ENCODE assay signal across 14 cellular contexts in the genomic region with DNA sequence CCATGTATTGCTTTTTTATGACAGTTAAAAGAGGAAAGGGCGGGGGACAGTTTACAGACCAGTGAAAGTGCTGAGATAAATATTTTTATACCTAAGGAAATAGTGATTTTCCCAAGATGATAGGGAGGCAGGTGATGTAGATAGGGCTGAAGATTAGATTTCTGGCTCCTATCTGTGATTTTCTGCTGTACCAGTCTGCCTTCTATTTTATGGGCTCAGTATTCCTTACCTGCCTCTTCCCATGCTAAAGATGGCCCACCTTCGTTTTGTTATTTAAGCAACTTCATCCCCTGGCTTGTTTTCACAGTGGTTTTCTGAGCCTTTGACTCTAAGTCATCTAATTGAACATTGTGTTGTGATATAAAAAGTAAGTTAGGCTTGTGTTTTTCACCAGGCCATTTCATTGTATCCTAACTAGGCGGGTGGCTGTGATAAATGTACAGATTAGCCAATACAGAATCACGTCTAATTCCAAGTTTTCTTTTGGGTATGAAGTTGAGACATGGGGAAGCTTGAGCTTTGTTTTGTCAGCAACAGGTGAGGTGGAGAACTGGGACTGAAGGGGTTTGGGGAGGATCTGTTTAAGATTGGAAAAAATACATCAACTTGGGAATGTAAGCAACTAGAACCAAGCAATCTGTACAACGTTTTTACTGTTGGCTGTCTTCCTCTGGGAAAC. TPM values are rescaled to one million over a fixed set of nuclear protein-coding genes. Genes with fewer than 3 reads are reported as not detected.
DNase-seq lines count a peak whose midpoint lies in the region; ATAC-seq, FAIRE-seq and TF ChIP-seq lines count a peak whose summit lies in the region.
"Had no signal": no experiment of that assay in that cellular context is flagged by ENCODE, and none has a peak within 500 bp of the region (broad histone marks: within the 10 kb centered on the region; RNA-seq: fewer than 3 reads in every experiment).

No MANE protein-coding gene starts in this region.

- no peak overlapping the region for H2BK12ac ChIP-seq in H1 (ENCODE audit: low read depth, low read length)

- H3K9me3 Mint-ChIP-seq in natural killer cell = no peaks in the 10 kb centered on the region
- H3K9me3 Mint-ChIP-seq in natural killer cell treated with Interleukin-12 subunit alpha and Interleukin-12 subunit beta and Interleukin-15 and Interleukin-18, amount 100 ng/mL, for 72 hours = no peaks in the 10 kb centered on the region
- H3K9me3 Mint-ChIP-seq: T-helper 2 cell treated with Interferon-gamma antibody and Interleukin-4, amounts not matched to agents 5 μg/mL and 100 μg/mL, for 36 hours had no signal

- POLR2A ChIA-PET in H1 (lab: Charles Lee; ENCODE audit: partially characterized antibody) = interaction anchor here (0.6 to 5.4 kb wide), 22 partner anchors 9 to 478 kb away, joined by 3 to 27 read pairs (median 3); a partner anchor contains a TSS

- 0 out of 2 replicates have a peak, but pooled peaks cover 5% of the 10 kb centered on the region for H3K79me1 ChIP-seq in H1 (ENCODE audit: low read depth, low read length)

- no peaks in the 10 kb centered on the region for H3K27me3 ChIP-seq in H1 (replicated peaks in 1 of 4; ENCODE audit: control insufficient read depth in 3 of 4, extremely low read depth in 1 of 4, insufficient read depth in 3 of 4, low read length in 3 of 4)
- H3K27me3 ChIP-seq: BLaER1 treated with 17β-estradiol and CSF1 and Interleukin-3, amounts not matched to agents 10 nM and 100 nM; heart left ventricle had no signal

- H3K79me2 ChIP-seq in H1 (ENCODE audit: control insufficient read depth in 1 of 2, insufficient read depth in 2 of 2, low read length in 2 of 2) = peaks cover 15 to 43% of the 10 kb centered on the region in 2 experiments

- no peak overlapping the region for H3K4me3 ChIP-seq in H1 (ENCODE audit: extremely low read depth in 1 of 4, insufficient read depth in 2 of 4, low read depth in 3 of 4, low read length in 4 of 4)
- H3K4me3 ChIP-seq: BLaER1 treated with 17β-estradiol and CSF1 and Interleukin-3, amounts not matched to agents 10 nM and 100 nM; heart left ventricle had no signal

- intact Hi-C loops in natural killer cell (cut with micrococcal nuclease) = no loop called here

- H3K4me3 Mint-ChIP-seq in natural killer cell = no peak overlapping the region
- H3K4me3 Mint-ChIP-seq in natural killer cell treated with Interleukin-12 subunit alpha and Interleukin-12 subunit beta and Interleukin-15 and Interleukin-18, amount 100 ng/mL, for 72 hours = no peak overlapping the region
- H3K4me3 Mint-ChIP-seq: T-helper 2 cell treated with Interferon-gamma antibody and Interleukin-4, amounts not matched to agents 5 μg/mL and 100 μg/mL, for 36 hours had no signal

- no peak for TF ChIP-seq EP300 in H1 (IDR thresholded peaks at IDR 0.05; ENCODE audit: borderline replicate concordance in 1 of 2, low read depth in 2 of 2, low read length in 2 of 2)

- no peak for TF ChIP-seq RAD21 in H1 (IDR thresholded peaks at IDR 0.05 in 1 of 2, conservative IDR thresholded peaks at IDR 0.05 in 1 of 2; ENCODE audit: low read depth in 2 of 2, low read length in 2 of 2)

- WGBS in H1 (ENCODE audit: extremely low coverage in 1 of 2, insufficient coverage in 1 of 2, insufficient read length in 1 of 2, insufficient replicate concordance in 2 of 2, low coverage in 1 of 2, low lambda C conversion rate in 2 of 2, missing lambda C conversion rate in 1 of 2), 2 experiments = 69% methylated on average over 5 of the region's 5 CpGs; no CpG with 5 or more reads in 1 of the 2 experiments

- ATAC-seq in natural killer cell (no peak), HG03565 (IDR thresholded peaks at IDR 0.05; ENCODE audit: unreplicated experiment) (no peak)
- ATAC-seq in natural killer cell treated with Interleukin-12 subunit alpha and Interleukin-12 subunit beta and Interleukin-15 and Interleukin-18, amount 100 ng/mL, for 72 hours = no peak
- ATAC-seq: heart left ventricle had no signal

- CTCF ChIA-PET in H1 (lab: Charles Lee; ENCODE audit: partially characterized antibody) = interaction anchor here (1.1 to 1.2 kb wide), 2 partner anchors 15 to 16 kb away, joined by 3 read pairs; no protein-coding TSS in a partner anchor

- H3K18ac ChIP-seq in H1 (ENCODE audit: extremely low read depth, low read length) = no peak overlapping the region

- H3K56ac ChIP-seq in H1 (replicated peaks; ENCODE audit: insufficient read length, low read depth, low read length) = no peak overlapping the region

- H3K9me3 ChIP-seq in H1 (ENCODE audit: insufficient read depth in 2 of 2, low read depth in 1 of 2, low read length in 1 of 2) = no peaks in the 10 kb centered on the region
- H3K9me3 ChIP-seq: BLaER1 treated with 17β-estradiol and CSF1 and Interleukin-3, amounts not matched to agents 10 nM and 100 nM; heart left ventricle had no signal

- no peak for DNase-seq in natural killer cell
- no peak for DNase-seq in natural killer cell treated with Interleukin-12 subunit alpha and Interleukin-12 subunit beta and Interleukin-15 and Interleukin-18, amount 100 ng/mL, for 72 hours (ENCODE audit: low spot score)
- DNase-seq in H1 (ENCODE audit: low read depth in 1 of 2, low spot score in 2 of 2) = no peak
- no peak for DNase-seq in NCI-H524 treated with DMSO at 0.1 percent for 48 hours (lab: John Stamatoyannopoulos, UW)
- no peak for DNase-seq in OCI-M1 (lab: John Stamatoyannopoulos, UW)
- DNase-seq in NOMO-1 treated with DMSO at 0.1 percent for 48 hours (lab: John Stamatoyannopoulos, UW; ENCODE audit: unreplicated experiment) = no peak
- DNase-seq: heart left ventricle, NCI-H187 treated with DMSO at 0.1 percent for 48 hours, NCI-H524 had no signal

- H2BK20ac ChIP-seq in H1 (ENCODE audit: low read length) = no peak overlapping the region

- no peak overlapping the region for H4K91ac ChIP-seq in H1 (replicated peaks; ENCODE audit: insufficient read length, low read length)

- no peak overlapping the region for H3K27ac ChIP-seq in H1 (ENCODE audit: low read depth, low read length)
- H3K27ac ChIP-seq: BLaER1 treated with 17β-estradiol and CSF1 and Interleukin-3, amounts not matched to agents 10 nM and 100 nM had no signal

- H3K9ac ChIP-seq in H1 (replicated peaks in 1 of 4; ENCODE audit: extremely low read depth in 1 of 4, low read depth in 3 of 4, low read length in 3 of 4) = peak overlapping the region in 1 of 4 experiments; percentile 21; a peak in 1 of 7 replicates

- H3K27me3 Mint-ChIP-seq in natural killer cell (ENCODE audit: low read depth in 2 of 2) = no peaks in the 10 kb centered on the region
- H3K27me3 Mint-ChIP-seq in natural killer cell treated with Interleukin-12 subunit alpha and Interleukin-12 subunit beta and Interleukin-15 and Interleukin-18, amount 100 ng/mL, for 72 hours = no peaks in the 10 kb centered on the region

- H3K4ac ChIP-seq in H1 (replicated peaks; ENCODE audit: insufficient read length, low read depth, low read length) = no peak overlapping the region

- peaks cover 5 to 18% of the 10 kb centered on the region in 2 experiments for H4K20me1 ChIP-seq in H1 (replicated peaks in 1 of 2; ENCODE audit: control insufficient read depth in 1 of 2, insufficient read depth in 2 of 2, low read length in 2 of 2)

- peaks cover 28% of the 10 kb centered on the region for H3K36me3 Mint-ChIP-seq in natural killer cell
- H3K36me3 Mint-ChIP-seq in natural killer cell treated with Interleukin-12 subunit alpha and Interleukin-12 subunit beta and Interleukin-15 and Interleukin-18, amount 100 ng/mL, for 72 hours = peaks cover 55% of the 10 kb centered on the region

- peaks cover 48 to 52% of the 10 kb centered on the region in 2 donors for H3K4me1 Mint-ChIP-seq in natural killer cell
- peaks cover 40 to 49% of the 10 kb centered on the region in 2 donors for H3K4me1 Mint-ChIP-seq in natural killer cell treated with Interleukin-12 subunit alpha and Interleukin-12 subunit beta and Interleukin-15 and Interleukin-18, amount 100 ng/mL, for 72 hours (ENCODE audit: low read depth in 2 of 2)

- no peak overlapping the region for H2AFZ ChIP-seq in H1 (ENCODE audit: low read length)

- no peak overlapping the region for H3K4me2 ChIP-seq in H1 (ENCODE audit: insufficient read depth in 1 of 2, low read depth in 2 of 2, low read length in 2 of 2)

- H3K4me1 ChIP-seq in H1 (replicated peaks in 1 of 4; ENCODE audit: control insufficient read depth in 3 of 4, insufficient read depth in 4 of 4, low read length in 3 of 4) = peaks cover 0 to 6% (median 3%) of the 10 kb centered on the region in 4 experiments; a peak in 4 of 7 replicates

- no peak overlapping the region for H2BK5ac ChIP-seq in H1 (ENCODE audit: low read depth, low read length)

- H3K23ac ChIP-seq in H1 (ENCODE audit: insufficient read length) = no peak overlapping the region

- H3K14ac ChIP-seq in H1 (ENCODE audit: insufficient read length) = no peak overlapping the region

- peaks cover 32 to 86% (median 57%) of the 10 kb centered on the region in 4 experiments for H3K36me3 ChIP-seq in H1 (ENCODE audit: control insufficient read depth in 2 of 4, insufficient read depth in 4 of 4, low read length in 3 of 4)

- TF ChIP-seq CTCF in natural killer cell (IDR thresholded peaks at IDR 0.05) = no peak
- TF ChIP-seq CTCF in H1 (IDR thresholded peaks at IDR 0.05; ENCODE audit: control extremely low read depth in 1 of 3, insufficient read depth in 1 of 3, low read depth in 1 of 3, low read length in 3 of 3) = no peak

- peak in 1 of 2 experiments; percentile 51; a peak in 1 of 3 replicates for TF ChIP-seq POLR2A in H1 (IDR thresholded peaks at IDR 0.05; ENCODE audit: control extremely low read depth in 1 of 2, low read depth in 2 of 2, low read length in 2 of 2)

- H2AK5ac ChIP-seq in H1 (ENCODE audit: low read depth, low read length) = no peak overlapping the region

- H2BK15ac ChIP-seq in H1 (ENCODE audit: low read length) = no peak overlapping the region

- H2BK120ac ChIP-seq in H1 (replicated peaks; ENCODE audit: low read depth, low read length) = no peak overlapping the region

- H3K23me2 ChIP-seq in H1 (ENCODE audit: low read depth, low read length) = peaks cover 6% of the 10 kb centered on the region

- no peak overlapping the region for H4K5ac ChIP-seq in H1 (ENCODE audit: insufficient read length, low read depth, low read length)

- no peak overlapping the region for H4K8ac ChIP-seq in H1 (ENCODE audit: extremely low read depth, insufficient read depth, low read length)

- no peak for FAIRE-seq in H1 (lab: Jason Lieb, UNC)
- FAIRE-seq: colon had no signal

- peak overlapping the region; percentile 24 to 71 for H3K27ac Mint-ChIP-seq in natural killer cell
- peak overlapping the region in 1 of 2 donors; percentile 29 for H3K27ac Mint-ChIP-seq in natural killer cell treated with Interleukin-12 subunit alpha and Interleukin-12 subunit beta and Interleukin-15 and Interleukin-18, amount 100 ng/mL, for 72 hours
- H3K27ac Mint-ChIP-seq: T-helper 2 cell treated with Interferon-gamma antibody and Interleukin-4, amounts not matched to agents 5 μg/mL and 100 μg/mL, for 36 hours had no signal

RNA-seq across cellular contexts. Expression of a gene that starts 5.2 kb away (rescaled TPM):
- 1,000 to 10,000 TPM; 1,429 to 1,793 (median 1,744) TPM for total RNA-seq in natural killer cell
- total RNA-seq in natural killer cell treated with Interleukin-12 subunit alpha and Interleukin-12 subunit beta and Interleukin-15 and Interleukin-18, amount 100 ng/mL, for 72 hours = 1,000 to 10,000 TPM; 1,675 to 1,724 TPM
- polyA plus RNA-seq in PFSK-1 (2012; ENCODE audit: insufficient read length, low read depth) = 3,718 TPM
- 3,180 and 3,341 TPM in 2 replicates for total RNA-seq in H1 (2021; fragmentation: NEBNext Ultra II Directional; extraction: Animal tissue kit (Norgen Biotek cat#: 25700))
- polyA plus RNA-seq in H1 (2011; rRNA removed) = 1,723 and 1,737 TPM in 2 replicates
- 2,977 TPM for polyA plus RNA-seq in H1 (2011; cell fraction: cytosol; rRNA removed)
- 4,552 TPM for polyA plus RNA-seq in H1 (2011; cell fraction: nucleus; rRNA removed)
- 3,740 to 6,593 TPM (median 5,844 TPM) in 4 replicates for polyA plus RNA-seq in H1 (2012, experiment 1 of 2)
- polyA plus RNA-seq in H1 (2012, experiment 2 of 2) = 4,216 TPM
- polyA plus RNA-seq in H1 (2013, experiment 1 of 2) = 12,293 TPM
- polyA plus RNA-seq in H1 (2013, experiment 2 of 2) = 12,251 TPM
- 601 and 656 TPM in 2 replicates for polyA minus RNA-seq in H1 (2011; rRNA and poly(A)+ RNA removed)
- polyA minus RNA-seq in H1 (2011; cell fraction: cytosol; rRNA and poly(A)+ RNA removed) = 1,160 TPM
- polyA minus RNA-seq in H1 (2011; cell fraction: nucleus; rRNA and poly(A)+ RNA removed) = 777 TPM
